9 cellular contexts compared by ENCODE assay signal in genomic region chr10:5547934-5548660, GRCh38. TPM values are rescaled to one million over a fixed set of nuclear protein-coding genes. Genes with fewer than 3 reads are reported as not detected.
DNase-seq lines count a peak whose midpoint lies in the region; ATAC-seq, FAIRE-seq and TF ChIP-seq lines count a peak whose summit lies in the region.
"Had no signal": no experiment of that assay in that cellular context is flagged by ENCODE, and none has a peak within 500 bp of the region (broad histone marks: within the 10 kb centered on the region; RNA-seq: fewer than 3 reads in every experiment).

No MANE protein-coding gene starts in this region.

- TF ChIP-seq CTCF in Loucy (conservative IDR thresholded peaks at IDR 0.05; ENCODE audit: low read length) (no peak), astrocyte (IDR thresholded peaks at IDR 0.05; ENCODE audit: insufficient read depth, low read depth, low read length) (no peak), thoracic aorta (IDR thresholded peaks at IDR 0.05) (no peak), D721Med (IDR thresholded peaks at IDR 0.05; ENCODE audit: insufficient read depth, missing control alignments) (no peak)

- no peaks in the 10 kb centered on the region for H3K79me2 ChIP-seq in Loucy (ENCODE audit: insufficient read depth, low read length)
- H3K79me2 ChIP-seq in astrocyte (ENCODE audit: insufficient read depth, low read length) = no peaks in the 10 kb centered on the region

- no peaks in the 10 kb centered on the region for H3K9me3 ChIP-seq in Loucy (ENCODE audit: insufficient read depth, low read depth, low read length)
- no peaks in the 10 kb centered on the region for H3K9me3 ChIP-seq in astrocyte (ENCODE audit: insufficient read depth, low read depth, low read length)
- H3K9me3 ChIP-seq in thoracic aorta = no peaks in the 10 kb centered on the region

- DNase-seq in astrocyte (ENCODE audit: low read depth) = no peak
- peak; percentile 80 for DNase-seq in kidney tubule cell (ENCODE audit: low spot score)
- DNase-seq in thoracic aorta (ENCODE audit: low spot score) = no peak
- DNase-seq in NOMO-1 treated with dmso at 0.1 percent for 144 hours (lab: John Stamatoyannopoulos, UW; ENCODE audit: unreplicated experiment) = no peak
- DNase-seq in D721Med (ENCODE audit: insufficient read length, low spot score) = no peak

- no peaks in the 10 kb centered on the region for H3K36me3 ChIP-seq in Loucy (ENCODE audit: insufficient read depth, low read length)
- no peaks in the 10 kb centered on the region for H3K36me3 ChIP-seq in astrocyte (ENCODE audit: insufficient read depth, low read length)
- no peaks in the 10 kb centered on the region for H3K36me3 ChIP-seq in thoracic aorta

- H3K27ac ChIP-seq in astrocyte (ENCODE audit: low read depth, low read length) (peak overlapping the region; percentile 74), thoracic aorta (peak overlapping the region; percentile 91)

- H3K27me3 ChIP-seq in Loucy (ENCODE audit: insufficient read depth, low read length, poor library complexity, severe bottlenecking) = no peaks in the 10 kb centered on the region
- H3K27me3 ChIP-seq in astrocyte (ENCODE audit: insufficient read depth, low read length) = no peaks in the 10 kb centered on the region
- H3K27me3 ChIP-seq in thoracic aorta (replicated peaks; ENCODE audit: insufficient read depth) = no peaks in the 10 kb centered on the region

- H3K4me3 Mint-ChIP-seq in astrocyte (ENCODE audit: unreplicated experiment) = no peak overlapping the region

- H3K4me2 ChIP-seq in Loucy (ENCODE audit: low read depth, low read length, poor library complexity, severe bottlenecking) = peak overlapping the region; percentile 45
- peak overlapping the region; percentile 77 for H3K4me2 ChIP-seq in astrocyte (ENCODE audit: low read length)

- no peaks in the 10 kb centered on the region for H3K9me2 ChIP-seq in Loucy (replicated peaks; ENCODE audit: low read depth, low read length)

- H3K36me3 Mint-ChIP-seq in astrocyte (ENCODE audit: low read depth, unreplicated experiment) = no peaks in the 10 kb centered on the region

- H3K4me1 Mint-ChIP-seq in astrocyte (ENCODE audit: low read depth, unreplicated experiment) = peaks cover 33% of the 10 kb centered on the region

- H2AFZ ChIP-seq in Loucy (ENCODE audit: low read length) (peak overlapping the region; percentile 26; the same call in 1 of the 2 replicates), astrocyte (ENCODE audit: low read depth, low read length) (peak overlapping the region; percentile 63)

- H3K27me3 Mint-ChIP-seq in astrocyte (ENCODE audit: low read depth, unreplicated experiment) = no peaks in the 10 kb centered on the region

- ATAC-seq in thoracic aorta (ENCODE audit: insufficient number of reproducible peaks, low FRiP score, low read depth) (no peak), HG03039 (IDR thresholded peaks at IDR 0.05; ENCODE audit: unreplicated experiment) (no peak)

- H3K27ac Mint-ChIP-seq in astrocyte (ENCODE audit: unreplicated experiment) = no peak overlapping the region
- H3K27ac Mint-ChIP-seq: progenitor cell of endocrine pancreas had no signal

- H4K20me1 ChIP-seq in Loucy (ENCODE audit: insufficient read depth, low read length, poor library complexity, severe bottlenecking) (no peaks in the 10 kb centered on the region), astrocyte (ENCODE audit: insufficient read depth, low read length) (no peaks in the 10 kb centered on the region)

- FAIRE-seq in astrocyte (lab: Jason Lieb, UNC) = no peak
- no peak for FAIRE-seq in D721Med (lab: Jason Lieb, UNC)

- H3F3A ChIP-seq in Loucy (ENCODE audit: low read depth) = no peaks in the 10 kb centered on the region

- peaks cover 3% of the 10 kb centered on the region for H3K9me3 Mint-ChIP-seq in astrocyte (ENCODE audit: unreplicated experiment)

- H3K4me3 ChIP-seq in Loucy (ENCODE audit: low read length, poor library complexity, severe bottlenecking) = no peak overlapping the region
- peak overlapping the region; percentile 25 for H3K4me3 ChIP-seq in astrocyte (ENCODE audit: insufficient read depth, low read depth, low read length)
- peak overlapping the region; percentile 58 for H3K4me3 ChIP-seq in thoracic aorta

- H3K9ac ChIP-seq in Loucy (ENCODE audit: low read depth, low read length, poor library complexity, severe bottlenecking) (peak overlapping the region; percentile 40), astrocyte (ENCODE audit: low read length) (peak overlapping the region; percentile 66)

- H3K4me1 ChIP-seq in Loucy (ENCODE audit: insufficient read depth, low read length, poor library complexity, severe bottlenecking) (peaks cover 55% of the 10 kb centered on the region), astrocyte (ENCODE audit: insufficient read depth, low read length) (peaks cover 74% of the 10 kb centered on the region), thoracic aorta (ENCODE audit: control insufficient read depth in 1 of 2, low read depth in 2 of 2) (peaks cover 42 to 90% of the 10 kb centered on the region in 2 donors)

RNA-seq across cellular contexts. Expression of gene CALML3, which starts 23.3 kb away (rescaled TPM):
- total RNA-seq in astrocyte = not detected in 2 replicates
- not detected for total RNA-seq in thoracic aorta
- total RNA-seq: NCI-H460, progenitor cell of endocrine pancreas had no signal

RNA-seq across cellular contexts. Expression of gene CALML5, which starts 48.7 kb away (rescaled TPM):
- total RNA-seq in astrocyte (not detected in 2 replicates), thoracic aorta (1 to 10 TPM in 1 of 2 donors, not detected in 1; 3.7 TPM)
- total RNA-seq: NCI-H460, progenitor cell of endocrine pancreas had no signal
